In genomic region chr15:96268421-96269204, GRCh38 we compare ENCODE assay signal across 15 cellular contexts.
A peak's percentile ranks its signal among the peaks of the same experiment; 100 is the strongest.
DNase-seq lines count a peak whose midpoint lies in the region; ATAC-seq, FAIRE-seq and TF ChIP-seq lines count a peak whose summit lies in the region.
"Had no signal": no experiment of that assay in that cellular context is flagged by ENCODE, and none has a peak within 500 bp of the region (broad histone marks: within the 10 kb centered on the region; RNA-seq: fewer than 3 reads in every experiment).

No MANE protein-coding gene starts in this region.

- H3K4me2 ChIP-seq in H1 (ENCODE audit: insufficient read depth in 1 of 2, low read depth in 2 of 2, low read length in 2 of 2) (no peak overlapping the region; a peak in 1 of 4 replicates), osteoblast (ENCODE audit: insufficient read depth, low read length) (peak overlapping the region; percentile 23)
- H3K4me2 ChIP-seq: BLaER1 had no signal

- no peak overlapping the region for H2BK20ac ChIP-seq in H1 (ENCODE audit: low read length)

- H3K9me3 ChIP-seq in H1 (ENCODE audit: insufficient read depth in 2 of 2, low read depth in 1 of 2, low read length in 1 of 2) (no peaks in the 10 kb centered on the region), osteoblast (ENCODE audit: low read depth, low read length) (no peaks in the 10 kb centered on the region)
- H3K9me3 ChIP-seq: BLaER1 had no signal

- no peaks in the 10 kb centered on the region for H3K23me2 ChIP-seq in H1 (ENCODE audit: low read depth, low read length)

- no peak overlapping the region for H3K18ac ChIP-seq in H1 (ENCODE audit: extremely low read depth, low read length)

- H4K8ac ChIP-seq in H1 (ENCODE audit: extremely low read depth, insufficient read depth, low read length) = no peak overlapping the region

- no peak overlapping the region for H2BK15ac ChIP-seq in H1 (ENCODE audit: low read length)

- TF ChIP-seq RAD21 in H1 (IDR thresholded peaks at IDR 0.05 in 1 of 2, conservative IDR thresholded peaks at IDR 0.05 in 1 of 2; ENCODE audit: low read depth in 2 of 2, low read length in 2 of 2) = no peak

- H4K5ac ChIP-seq in H1 (ENCODE audit: insufficient read length, low read depth, low read length) = no peak overlapping the region

- H2BK12ac ChIP-seq in H1 (ENCODE audit: low read depth, low read length) = no peak overlapping the region

- H2BK5ac ChIP-seq in H1 (ENCODE audit: low read depth, low read length) = no peak overlapping the region

- H3K79me1 ChIP-seq in H1 (ENCODE audit: low read depth, low read length) = no peaks in the 10 kb centered on the region

- TF ChIP-seq CTCF in H1 (IDR thresholded peaks at IDR 0.05; ENCODE audit: control extremely low read depth in 1 of 3, insufficient read depth in 1 of 3, low read depth in 1 of 3, low read length in 3 of 3) (no peak), osteoblast (IDR thresholded peaks at IDR 0.05; ENCODE audit: extremely low read depth, low read depth, low read length) (no peak)

- no peak overlapping the region for H3K56ac ChIP-seq in H1 (replicated peaks; ENCODE audit: insufficient read length, low read depth, low read length)

- H2BK120ac ChIP-seq in H1 (replicated peaks; ENCODE audit: low read depth, low read length) = no peak overlapping the region

- CTCF ChIA-PET in H1 (lab: Charles Lee; ENCODE audit: partially characterized antibody) = interaction anchor here (0.5 to 0.9 kb wide), 4 partner anchors 13 to 1566 kb away, joined by 3 read pairs; no protein-coding TSS in a partner anchor

- no peak overlapping the region for H3K23ac ChIP-seq in H1 (ENCODE audit: insufficient read length)

- H3K4ac ChIP-seq in H1 (replicated peaks; ENCODE audit: insufficient read length, low read depth, low read length) = no peak overlapping the region

- FAIRE-seq in H1 (lab: Jason Lieb, UNC) = no peak
- no peak for FAIRE-seq in GM19239 (lab: Jason Lieb, UNC)
- FAIRE-seq: endothelial cell of umbilical vein had no signal

- no peak for TF ChIP-seq EP300 in H1 (IDR thresholded peaks at IDR 0.05; ENCODE audit: borderline replicate concordance in 1 of 2, low read depth in 2 of 2, low read length in 2 of 2)

- H2AK5ac ChIP-seq in H1 (ENCODE audit: low read depth, low read length) = no peak overlapping the region

- H3K79me2 ChIP-seq in H1 (ENCODE audit: control insufficient read depth in 1 of 2, insufficient read depth in 2 of 2, low read length in 2 of 2) = no peaks in the 10 kb centered on the region
- no peaks in the 10 kb centered on the region for H3K79me2 ChIP-seq in osteoblast (ENCODE audit: insufficient read depth, low read length)

- H3K36me3 ChIP-seq in H1 (ENCODE audit: control insufficient read depth in 2 of 4, insufficient read depth in 4 of 4, low read length in 3 of 4) (no peaks in the 10 kb centered on the region), osteoblast (ENCODE audit: insufficient read depth, low read length) (no peaks in the 10 kb centered on the region)
- H3K36me3 ChIP-seq: BLaER1 had no signal

- H3K4me3 ChIP-seq in H1 (ENCODE audit: extremely low read depth in 1 of 4, insufficient read depth in 2 of 4, low read depth in 3 of 4, low read length in 4 of 4) (no peak overlapping the region), osteoblast (ENCODE audit: insufficient read depth, low read length) (no peak overlapping the region)
- H3K4me3 ChIP-seq: BLaER1 had no signal

- POLR2A ChIA-PET in H1 (lab: Charles Lee; ENCODE audit: partially characterized antibody) = no interaction called here

- H4K20me1 ChIP-seq in H1 (replicated peaks in 1 of 2; ENCODE audit: control insufficient read depth in 1 of 2, insufficient read depth in 2 of 2, low read length in 2 of 2) (no peaks in the 10 kb centered on the region), osteoblast (ENCODE audit: insufficient read depth, low read length) (no peaks in the 10 kb centered on the region)
- H4K20me1 ChIP-seq: BLaER1 had no signal

- WGBS in H1 (ENCODE audit: extremely low coverage in 1 of 2, insufficient coverage in 1 of 2, insufficient read length in 1 of 2, insufficient replicate concordance in 2 of 2, low coverage in 1 of 2, low lambda C conversion rate in 2 of 2, missing lambda C conversion rate in 1 of 2), 2 experiments = 80% methylated on average over 14 of the region's 14 CpGs; no CpG with 5 or more reads in 1 of the 2 experiments

- TF ChIP-seq POLR2A in H1 (IDR thresholded peaks at IDR 0.05; ENCODE audit: control extremely low read depth in 1 of 2, low read depth in 2 of 2, low read length in 2 of 2) = no peak

- no peak for ATAC-seq in HG03342 (IDR thresholded peaks at IDR 0.05; ENCODE audit: unreplicated experiment)
- ATAC-seq in GM18873 (IDR thresholded peaks at IDR 0.05; ENCODE audit: low FRiP score, unreplicated experiment) = no peak
- ATAC-seq: activated CD8-positive, alpha-beta T cell treated with anti-CD3 and anti-CD28 coated beads for 36 hours; stimulated activated naive CD8-positive, alpha-beta T cell treated with anti-CD3 and anti-CD28 coated beads, Interleukin-15, amount 100 ng/mL, for 72 hours had no signal

- H2AFZ ChIP-seq in H1 (ENCODE audit: low read length) (no peak overlapping the region), osteoblast (ENCODE audit: low read length) (peak overlapping the region; percentile 37)

- no peak overlapping the region for H3K14ac ChIP-seq in H1 (ENCODE audit: insufficient read length)

- H4K91ac ChIP-seq in H1 (replicated peaks; ENCODE audit: insufficient read length, low read length) = no peak overlapping the region

- DNase-seq in EL (peak; percentile 60), NCI-H69 (lab: John Stamatoyannopoulos, UW) (peak; percentile 1), H1 (ENCODE audit: low read depth in 1 of 2, low spot score in 2 of 2) (no peak), osteoblast (ENCODE audit: insufficient read length, low spot score, missing footprints) (no peak), germinal center (ENCODE audit: low spot score) (no peak), GM19239 (ENCODE audit: insufficient read length, low spot score) (no peak)
- DNase-seq: activated CD8-positive, alpha-beta T cell treated with anti-CD3 and anti-CD28 coated beads for 36 hours; activated effector memory CD4-positive, alpha-beta T cell treated with anti-CD3 and anti-CD28 coated beads, Interleukin-2, amount 50 U/mL, for 16 hours; caudate nucleus; NCI-H187 treated with DMSO at 0.1 percent for 48 hours; stimulated activated naive CD8-positive, alpha-beta T cell treated with anti-CD3 and anti-CD28 coated beads, Interleukin-15, amount 100 ng/mL, for 72 hours had no signal

- no peaks in the 10 kb centered on the region for H3K27me3 ChIP-seq in H1 (replicated peaks in 1 of 4; ENCODE audit: control insufficient read depth in 3 of 4, extremely low read depth in 1 of 4, insufficient read depth in 3 of 4, low read length in 3 of 4)
- H3K27me3 ChIP-seq in osteoblast (ENCODE audit: insufficient read depth, low read length) = no peaks in the 10 kb centered on the region
- H3K27me3 ChIP-seq: BLaER1 had no signal

- H3K4me1 ChIP-seq in H1 (replicated peaks in 1 of 4; ENCODE audit: control insufficient read depth in 3 of 4, insufficient read depth in 4 of 4, low read length in 3 of 4) (0 out of 7 replicates have a peak, but pooled peaks cover 0 to 2% (median 0%) of the 10 kb centered on the region in 4 experiments), osteoblast (ENCODE audit: insufficient read depth, low read length) (peaks cover 36% of the 10 kb centered on the region)
- H3K4me1 ChIP-seq: BLaER1 had no signal

- no peak overlapping the region for H3K9ac ChIP-seq in H1 (replicated peaks in 1 of 4; ENCODE audit: extremely low read depth in 1 of 4, low read depth in 3 of 4, low read length in 3 of 4)
- H3K9ac ChIP-seq: BLaER1 had no signal

- H3K27ac ChIP-seq in H1 (ENCODE audit: low read depth, low read length) = no peak overlapping the region
- H3K27ac ChIP-seq in osteoblast (ENCODE audit: low read depth, low read length) = no peak overlapping the region
- H3K27ac ChIP-seq: BLaER1 had no signal

TF ChIP-seq in H1, 55 proteins besides CTCF, POLR2A, EP300 and RAD21:
- no peak for TF ChIP-seq SP4 (IDR thresholded peaks at IDR 0.05; ENCODE audit: low read length)
- TF ChIP-seq POU5F1 (IDR thresholded peaks at IDR 0.05; ENCODE audit: low read depth, low read length) = peak; percentile 84
- TF ChIP-seq ASH2L (IDR thresholded peaks at IDR 0.05; ENCODE audit: low read length) = no peak
- no peak for TF ChIP-seq KDM5A (IDR thresholded peaks at IDR 0.05; ENCODE audit: low read length)
- TF ChIP-seq RNF2 (IDR thresholded peaks at IDR 0.05; ENCODE audit: borderline replicate concordance, low read depth, low read length, missing control alignments, poor library complexity, severe bottlenecking) = no peak
- no peak for TF ChIP-seq BRCA1 (IDR thresholded peaks at IDR 0.05; ENCODE audit: low read depth, low read length)
- TF ChIP-seq E2F6 (IDR thresholded peaks at IDR 0.05) = no peak

Comparison
In these comparisons a context has a peak if more than half of its experiments do, and no peak if none do; other contexts are left out.
1. DNase-seq: peak in EL (single experiment) and NCI-H69 (single experiment); none in H1 (0 of 2), osteoblast (single experiment), germinal center (single experiment) and GM19239 (single experiment).